Comparison of ENCODE assay signal across 11 cellular contexts in genomic region chr18:22710628-22711380, GRCh38.
DNase-seq lines count a peak whose midpoint lies in the region; ATAC-seq and TF ChIP-seq lines count a peak whose summit lies in the region.
"Had no signal": no experiment of that assay in that cellular context is flagged by ENCODE, and none has a peak within 500 bp of the region (broad histone marks: within the 10 kb centered on the region; RNA-seq: fewer than 3 reads in every experiment).

No MANE protein-coding gene starts in this region.

- H3K9me3 ChIP-seq in cardiac muscle cell (ENCODE audit: low read depth) = no peaks in the 10 kb centered on the region

- H3K36me3 ChIP-seq in BJ (ENCODE audit: control insufficient read depth, insufficient read depth, low read length) (no peaks in the 10 kb centered on the region), cardiac muscle cell (no peaks in the 10 kb centered on the region)

- peak overlapping the region; percentile 7; the same call in 1 of the 2 replicates for H3K4me3 ChIP-seq in BJ (ENCODE audit: low read depth, low read length)
- H3K4me3 ChIP-seq in WI38 (ENCODE audit: low read depth, low read length) = peak overlapping the region; percentile 60
- H3K4me3 ChIP-seq in cardiac muscle cell = no peak overlapping the region

- peaks cover 7% of the 10 kb centered on the region for H3K27me3 Mint-ChIP-seq in activated T-helper 17 cell treated with anti-CD3 and anti-CD28 coated beads, Interleukin-2, amount 50 U/mL, for 72 hours

- DNase-seq in BJ (ENCODE audit: low read depth) (no peak), cardiac muscle cell (ENCODE audit: low read depth in 1 of 2, low spot score in 1 of 2) (peak; percentile 55 to 71), posterior vena cava (ENCODE audit: low spot score) (peak; percentile 85), NCI-H1417 treated with DMSO at 0.1 percent for 48 hours (lab: John Stamatoyannopoulos, UW) (no peak)
- DNase-seq in NK-92 treated with Interleukin-12 subunit alpha and Interleukin-12 subunit beta, amount 100 ng/mL, for 24 hours (lab: John Stamatoyannopoulos, UW) = no peak
- DNase-seq: activated CD4-positive, alpha-beta T cell treated with anti-CD3 and anti-CD28 coated beads, Interleukin-2, amount 50 U/mL, for 48 hours; NCI-H1092 treated with DMSO at 0.1 percent for 48 hours; stimulated activated naive CD4-positive, alpha-beta T cell treated with Interleukin-2 at 50 U/mL for 16 hours had no signal

- H3K4me1 ChIP-seq in cardiac muscle cell (ENCODE audit: low read depth) = peaks cover 28% of the 10 kb centered on the region

- no peak overlapping the region for H3K4me3 Mint-ChIP-seq in activated T-helper 17 cell treated with anti-CD3 and anti-CD28 coated beads, Interleukin-2, amount 50 U/mL, for 72 hours

- H3K4me1 Mint-ChIP-seq in activated T-helper 17 cell treated with anti-CD3 and anti-CD28 coated beads, Interleukin-2, amount 50 U/mL, for 72 hours = no peaks in the 10 kb centered on the region

- no peak for ATAC-seq in HG03571 (IDR thresholded peaks at IDR 0.05; ENCODE audit: unreplicated experiment)
- no peak for ATAC-seq in activated T-helper 17 cell treated with anti-CD3 and anti-CD28 coated beads, Interleukin-2, amount 50 U/mL, for 72 hours (replicated peaks)

- intact Hi-C loops in posterior vena cava (cut with DNase I) = no loop called here

- H3K27ac Mint-ChIP-seq in activated T-helper 17 cell treated with anti-CD3 and anti-CD28 coated beads, Interleukin-2, amount 50 U/mL, for 72 hours = no peak overlapping the region

- H3K36me3 Mint-ChIP-seq in activated T-helper 17 cell treated with anti-CD3 and anti-CD28 coated beads, Interleukin-2, amount 50 U/mL, for 72 hours (ENCODE audit: low read depth) = no peaks in the 10 kb centered on the region

- CTCF ChIA-PET in BJ (lab: Yijun Ruan, JAX) = interaction anchor here (1.0 to 1.2 kb wide), 3 partner anchors 12 to 90 kb away, joined by 3 to 4 read pairs (median 3); no protein-coding TSS in a partner anchor

- H3K9me3 Mint-ChIP-seq in activated T-helper 17 cell treated with anti-CD3 and anti-CD28 coated beads, Interleukin-2, amount 50 U/mL, for 72 hours = no peaks in the 10 kb centered on the region

- TF ChIP-seq CTCF in BJ (IDR thresholded peaks at IDR 0.05; ENCODE audit: insufficient read depth, low read depth, low read length) (no peak), WI38 (IDR thresholded peaks at IDR 0.05; ENCODE audit: low read depth, low read length) (no peak), cardiac muscle cell (IDR thresholded peaks at IDR 0.05; ENCODE audit: low read depth, low read length) (no peak)

- no peaks in the 10 kb centered on the region; the same call in 1 of the 2 replicates for H3K27me3 ChIP-seq in BJ (ENCODE audit: control insufficient read depth, insufficient read depth, low read length)
- no peaks in the 10 kb centered on the region for H3K27me3 ChIP-seq in cardiac muscle cell

- POLR2A ChIA-PET in BJ (lab: Charles Lee) = no interaction called here

- H3K27ac ChIP-seq in cardiac muscle cell = peak overlapping the region; percentile 67

Comparison
In these comparisons a context has a peak if more than half of its experiments do, and no peak if none do; other contexts are left out.
1. DNase-seq: peak in cardiac muscle cell (2 of 2) and posterior vena cava (single experiment); none in BJ (single experiment), NK-92 treated with Interleukin-12 subunit alpha and Interleukin-12 subunit beta, amount 100 ng/mL, for 24 hours (single experiment) and NCI-H1417 treated with DMSO at 0.1 percent for 48 hours (single experiment).